In genomic region chr9:129626944-129627297, GRCh38 we compare ENCODE assay signal across 8 cellular contexts. TPM values are rescaled to one million over a fixed set of nuclear protein-coding genes. Genes with fewer than 3 reads are reported as not detected.
DNase-seq lines count a peak whose midpoint lies in the region; ATAC-seq, FAIRE-seq and TF ChIP-seq lines count a peak whose summit lies in the region.

No MANE protein-coding gene starts in this region.

- peak overlapping the region; percentile 88 for H3K4me2 ChIP-seq in OCI-LY7 (ENCODE audit: low read length)

- H3K9me3 ChIP-seq in OCI-LY7 (ENCODE audit: low read length): no peaks in the 10 kb centered on the region
- H3K9me3 ChIP-seq in colonic mucosa: no peaks in the 10 kb centered on the region
- no peaks in the 10 kb centered on the region for H3K9me3 ChIP-seq in mucosa of descending colon

- DNase-seq in OCI-LY7 (ENCODE audit: low spot score) (peak; percentile 44), colonic mucosa (no peak), mucosa of descending colon (no peak), NCI-H345 treated with DMSO at 0.1 percent for 48 hours (lab: John Stamatoyannopoulos, UW; ENCODE audit: unreplicated experiment) (no peak), NCI-H187 treated with DMSO at 0.1 percent for 48 hours (lab: John Stamatoyannopoulos, UW) (no peak)
- DNase-seq in stimulated activated CD4-positive, alpha-beta T cell treated with anti-CD3 and anti-CD28 coated beads, Interleukin-2, amount 100 ng/mL, for 24 hours: no peak

- H3K4me3 ChIP-seq in OCI-LY7 (ENCODE audit: low read depth, low read length, poor library complexity, severe bottlenecking): peak overlapping the region; percentile 92
- H3K4me3 ChIP-seq in colonic mucosa: peak overlapping the region; percentile 63
- H3K4me3 ChIP-seq in mucosa of descending colon: peak overlapping the region; percentile 29

- CTCF ChIA-PET in OCI-LY7 (lab: Charles Lee; ENCODE audit: unreplicated experiment): no interaction called here

- H3K27me3 ChIP-seq in colonic mucosa: no peaks in the 10 kb centered on the region

- H3K36me3 ChIP-seq in OCI-LY7 (ENCODE audit: insufficient read depth, low read length): peaks cover 48% of the 10 kb centered on the region
- H3K36me3 ChIP-seq in colonic mucosa: no peaks in the 10 kb centered on the region
- H3K36me3 ChIP-seq in mucosa of descending colon (ENCODE audit: low read depth): no peaks in the 10 kb centered on the region

- FAIRE-seq in A204.1 (lab: Jason Lieb, UNC): peak; percentile 47

- peaks cover 44% of the 10 kb centered on the region for H3K4me1 ChIP-seq in OCI-LY7 (ENCODE audit: insufficient read depth, low read length, poor library complexity, severe bottlenecking)
- H3K4me1 ChIP-seq in colonic mucosa: peaks cover 10% of the 10 kb centered on the region
- peaks cover 15% of the 10 kb centered on the region for H3K4me1 ChIP-seq in mucosa of descending colon (ENCODE audit: low read depth)

- POLR2A ChIA-PET in OCI-LY7 (lab: Charles Lee): no interaction called here

- peaks cover 36% of the 10 kb centered on the region for H4K20me1 ChIP-seq in OCI-LY7 (ENCODE audit: insufficient read depth, low read length)

- intact Hi-C loops in OCI-LY7 (cut with micrococcal nuclease; ENCODE audit: unreplicated experiment) (loop anchor here (5.0 kb wide), 1 partner anchor 450 kb away; the partner anchor contains the start of gene IER5L), colonic mucosa (cut with DNase I) (no loop called here), mucosa of descending colon (cut with DNase I, micrococcal nuclease) (no loop called here)

- no TSS peak for BruUV-seq in OCI-LY7 (replicated peaks; lab: Mats Ljungman, UMichigan)

- no peak for TF ChIP-seq CTCF in OCI-LY7 (conservative IDR thresholded peaks at IDR 0.05; ENCODE audit: low read length)
- no peak for TF ChIP-seq CTCF in colonic mucosa (IDR thresholded peaks at IDR 0.05)
- no peak for TF ChIP-seq CTCF in mucosa of descending colon (IDR thresholded peaks at IDR 0.05)

- peak overlapping the region; percentile 73 for H3K27ac ChIP-seq in OCI-LY7 (ENCODE audit: low read depth, low read length, poor library complexity, severe bottlenecking)
- peak overlapping the region; percentile 78 for H3K27ac ChIP-seq in colonic mucosa

- ATAC-seq in GM19395 (IDR thresholded peaks at IDR 0.05; ENCODE audit: unreplicated experiment): peak; percentile 19
- no peak for ATAC-seq in mucosa of descending colon

- 0 out of 2 replicates have a peak overlapping the region, but pooled peaks have one; percentile 63 for H2AFZ ChIP-seq in OCI-LY7 (ENCODE audit: low read length)

- H3K9me2 ChIP-seq in OCI-LY7 (ENCODE audit: insufficient read depth, low read length): no peaks in the 10 kb centered on the region

- peaks cover 58% of the 10 kb centered on the region for H3K79me2 ChIP-seq in OCI-LY7 (ENCODE audit: insufficient read depth, low read depth, low read length)

- H3K9ac ChIP-seq in colonic mucosa (ENCODE audit: low read depth in 2 of 2, low read length in 2 of 2): peak overlapping the region; percentile 87 to 89

RNA-seq across cellular contexts. Expression of gene NTMT1, which starts 1.0 kb away (rescaled TPM):
- 46.6 and 51.9 TPM in 2 replicates for total RNA-seq in OCI-LY7 (2014; rRNA removed; shearing (Covaris generic))
- total RNA-seq in OCI-LY7 (2022): 59.8 and 64.2 TPM in 2 replicates
- 10 to 100 TPM; 25.3 to 50.2 TPM for total RNA-seq in colonic mucosa
- 10 to 100 TPM; 22.0 to 32.0 (median 26.2) TPM for total RNA-seq in mucosa of descending colon

RNA-seq across cellular contexts. Expression of gene C9orf50, which starts 6.0 kb away (rescaled TPM):
- not detected in 2 replicates for total RNA-seq in OCI-LY7 (2014; rRNA removed; shearing (Covaris generic))
- not detected in 2 replicates for total RNA-seq in OCI-LY7 (2022)
- total RNA-seq in colonic mucosa: not detected
- total RNA-seq in mucosa of descending colon: not detected

RNA-seq across cellular contexts. Expression of gene ASB6, which starts 15.0 kb away (rescaled TPM):
- 17.5 and 21.4 TPM in 2 replicates for total RNA-seq in OCI-LY7 (2014; rRNA removed; shearing (Covaris generic))
- total RNA-seq in OCI-LY7 (2022) (18.9 and 19.0 TPM in 2 replicates), colonic mucosa (10 to 100 TPM; 15.8 to 18.5 TPM), mucosa of descending colon (10 to 100 TPM; 16.1 to 21.3 (median 17.5) TPM)

RNA-seq across cellular contexts. Expression of gene PRRX2, which starts 38.5 kb away (rescaled TPM):
- not detected in 2 replicates for total RNA-seq in OCI-LY7 (2014; rRNA removed; shearing (Covaris generic))
- total RNA-seq in OCI-LY7 (2022) (not detected in 2 replicates), colonic mucosa (under 1 TPM; 0.64 to 0.85 TPM), mucosa of descending colon (1 to 10 TPM in 1 of 3 donors, under 1 TPM in 2; 0.38 to 1.6 (median 0.89) TPM)

Comparison
In these comparisons a context has a peak if more than half of its experiments do, and no peak if none do; other contexts are left out.
1. H3K4me3 ChIP-seq: peak in every context shown above with its lines; median percentile 92 in OCI-LY7; 63 in colonic mucosa; 29 in mucosa of descending colon.